21 cellular contexts compared by ENCODE assay signal in genomic region chr7:64602518-64602917, GRCh38. TPM values are rescaled to one million over a fixed set of nuclear protein-coding genes. Genes with fewer than 3 reads are reported as not detected.
DNase-seq lines count a peak whose midpoint lies in the region; ATAC-seq and TF ChIP-seq lines count a peak whose summit lies in the region.
"Had no signal": no experiment of that assay in that cellular context is flagged by ENCODE, and none has a peak within 500 bp of the region (broad histone marks: within the 10 kb centered on the region; RNA-seq: fewer than 3 reads in every experiment).

No MANE protein-coding gene starts in this region.

- no peaks in the 10 kb centered on the region for H3K36me3 ChIP-seq in heart left ventricle
- H3K36me3 ChIP-seq in fibroblast of lung (ENCODE audit: control insufficient read depth, insufficient read depth, low read length), result no peaks in the 10 kb centered on the region
- no peaks in the 10 kb centered on the region for H3K36me3 ChIP-seq in psoas muscle (ENCODE audit: insufficient read depth in 1 of 2, low read depth in 1 of 2)

- intact Hi-C loops in heart left ventricle (cut with DNase I), result no loop called here
- intact Hi-C loops in Right ventricle myocardium superior (cut with DNase I), result no loop called here
- intact Hi-C loops in psoas muscle (cut with DNase I), result no loop called here

- CTCF ChIA-PET in T-cell (lab: Charles Lee), result no interaction called here

- H3K4me1 ChIP-seq in heart left ventricle, result no peaks in the 10 kb centered on the region
- no peaks in the 10 kb centered on the region for H3K4me1 ChIP-seq in fibroblast of lung (ENCODE audit: control insufficient read depth, extremely low read depth, insufficient read depth, low read length)
- H3K4me1 ChIP-seq in psoas muscle, result no peaks in the 10 kb centered on the region

- H3K4me1 Mint-ChIP-seq in T-cell, result no peaks in the 10 kb centered on the region
- H3K4me1 Mint-ChIP-seq: CD4-positive, alpha-beta memory T cell had no signal

- POLR2A ChIA-PET in T-cell (lab: Charles Lee), result no interaction called here

- WGBS in heart left ventricle, 4 donors, result 43 to 56% (median 52%) methylated on average over 2 of the region's 2 CpGs
- WGBS in psoas muscle, 3 donors, result 34 to 62% (median 49%) methylated on average over 2 of the region's 2 CpGs

- peak in 3 of 4 donors; percentile 73 to 89 (median 80) for ATAC-seq in heart left ventricle
- ATAC-seq in Right ventricle myocardium superior (ENCODE audit: poor library complexity), result no peak
- peak in 3 of 4 donors; percentile 35 to 63 (median 52) for ATAC-seq in psoas muscle
- no peak for ATAC-seq in T-cell (replicated peaks in 1 of 4)
- ATAC-seq in GM18873 (IDR thresholded peaks at IDR 0.05; ENCODE audit: low FRiP score, unreplicated experiment), result no peak
- ATAC-seq: PC-3 had no signal

- no peak overlapping the region for H3K27ac Mint-ChIP-seq in T-cell
- H3K27ac Mint-ChIP-seq: CD4-positive, alpha-beta memory T cell had no signal

- H3K27ac ChIP-seq in heart left ventricle (no peak overlapping the region), fibroblast of lung (ENCODE audit: insufficient read depth, low read length) (no peak overlapping the region), psoas muscle (no peak overlapping the region)
- H3K27ac ChIP-seq: 22Rv1 had no signal

- H3K27me3 Mint-ChIP-seq in T-cell, result no peaks in the 10 kb centered on the region
- H3K27me3 Mint-ChIP-seq: CD4-positive, alpha-beta memory T cell had no signal

- no peak overlapping the region for H3K4me2 ChIP-seq in fibroblast of lung (ENCODE audit: extremely low read depth, insufficient read depth, low read length)

- H3K9me3 ChIP-seq in heart left ventricle (no peaks in the 10 kb centered on the region), fibroblast of lung (ENCODE audit: control insufficient read depth, insufficient read depth, low read depth, low read length) (no peaks in the 10 kb centered on the region), psoas muscle (no peaks in the 10 kb centered on the region)

- H3K9me3 Mint-ChIP-seq in T-cell, result no peaks in the 10 kb centered on the region

- no peak overlapping the region for H3K4me3 Mint-ChIP-seq in T-cell
- H3K4me3 Mint-ChIP-seq: CD4-positive, alpha-beta memory T cell had no signal

- no peak overlapping the region for H3K9ac ChIP-seq in fibroblast of lung (ENCODE audit: insufficient read depth, low read length)

- TF ChIP-seq POLR2A in heart left ventricle (IDR thresholded peaks at IDR 0.05), result no peak

- no peak for DNase-seq in heart left ventricle
- DNase-seq in Right ventricle myocardium superior, result no peak
- DNase-seq in amniotic epithelial cell (ENCODE audit: low read depth), result peak; percentile 61
- DNase-seq in fibroblast of lung (ENCODE audit: low read depth in 2 of 2), result peak; percentile 33 to 79
- DNase-seq in psoas muscle, result no peak
- no peak for DNase-seq in T-cell
- no peak for DNase-seq in NCI-H1105 treated with DMSO at 0.1 percent for 48 hours (lab: John Stamatoyannopoulos, UW)
- DNase-seq: Calu3; CD4-positive, alpha-beta memory T cell; DMS79 treated with DMSO at 0.1 percent for 48 hours; GF-D8; KG1; NCI-H1436 treated with DMSO at 0.1 percent for 48 hours; NCI-H2029 treated with DMSO at 0.1 percent for 48 hours; NCI-H2171 treated with DMSO at 0.1 percent for 48 hours; NCI-H446 treated with DMSO at 0.1 percent for 48 hours; PC-3; SHP77 treated with DMSO at 0.1 percent for 48 hours had no signal

- no peak overlapping the region for H3K4me3 ChIP-seq in heart left ventricle
- H3K4me3 ChIP-seq in fibroblast of lung (replicated peaks in 1 of 4; ENCODE audit: control extremely low read depth in 1 of 4, insufficient read depth in 1 of 4, low read depth in 3 of 4, low read length in 4 of 4), result no peak overlapping the region
- H3K4me3 ChIP-seq in psoas muscle, result no peak overlapping the region

- no peak overlapping the region for H2AFZ ChIP-seq in fibroblast of lung (ENCODE audit: low read length)

- H3K36me3 Mint-ChIP-seq in T-cell, result no peaks in the 10 kb centered on the region
- H3K36me3 Mint-ChIP-seq: CD4-positive, alpha-beta memory T cell had no signal

- H3K27me3 ChIP-seq in heart left ventricle (no peaks in the 10 kb centered on the region), fibroblast of lung (ENCODE audit: control insufficient read depth, insufficient read depth, low read length) (no peaks in the 10 kb centered on the region), psoas muscle (ENCODE audit: insufficient read depth in 3 of 3, low read length in 2 of 3) (no peaks in the 10 kb centered on the region)

- TF ChIP-seq CTCF in heart left ventricle (IDR thresholded peaks at IDR 0.05) (no peak), fibroblast of lung (conservative IDR thresholded peaks at IDR 0.05 in 1 of 2, IDR thresholded peaks at IDR 0.05 in 1 of 2; ENCODE audit: low read depth in 1 of 2, low read length in 2 of 2) (no peak), psoas muscle (IDR thresholded peaks at IDR 0.05) (no peak)

- H3K79me2 ChIP-seq in fibroblast of lung (ENCODE audit: control insufficient read depth, insufficient read depth, low read length), result no peaks in the 10 kb centered on the region

- no peaks in the 10 kb centered on the region for H4K20me1 ChIP-seq in fibroblast of lung (ENCODE audit: control insufficient read depth, extremely low read depth, insufficient read depth, low read length)

RNA-seq across cellular contexts. Expression of gene ZNF680, which starts 39.6 kb away (rescaled TPM):
- 10 to 100 TPM; 10.9 to 25.9 (median 17.5) TPM for total RNA-seq in heart left ventricle
- polyA plus RNA-seq in heart left ventricle, result 10 to 100 TPM in 1 of 2 donors, 1 to 10 TPM in 1; 5.5 to 11.5 TPM
- total RNA-seq in Right ventricle myocardium superior, result 18.3 TPM
- 5.1 and 10.1 TPM in 2 replicates for total RNA-seq in fibroblast of lung
- 2.2 and 2.7 TPM in 2 replicates for polyA plus RNA-seq in fibroblast of lung
- 2.4 and 2.6 TPM in 2 replicates for polyA plus RNA-seq in fibroblast of lung (2012)
- 1.3 and 1.4 TPM in 2 replicates for polyA minus RNA-seq in fibroblast of lung (ENCODE audit: low replicate concordance)
- 10 to 100 TPM; 16.3 to 18.3 (median 17.1) TPM for total RNA-seq in psoas muscle
- 10 to 100 TPM in 1 of 3 donors, 1 to 10 TPM in 2; 3.3 to 16.1 (median 5.4) TPM for polyA plus RNA-seq in psoas muscle
- total RNA-seq in T-cell, result 10 to 100 TPM in 4 of 5 donors, 1 to 10 TPM in 1; 9.7 to 16.0 (median 15.0) TPM
- polyA plus RNA-seq: H1 had no signal

Comparison
In these comparisons a context has a peak if more than half of its experiments do, and no peak if none do; other contexts are left out.
1. ATAC-seq: peak in heart left ventricle (3 of 4) and psoas muscle (3 of 4); none in Right ventricle myocardium superior (single experiment), T-cell (0 of 4) and GM18873 (single experiment).
2. DNase-seq: peak in amniotic epithelial cell (single experiment) and fibroblast of lung (2 of 2); none in heart left ventricle (0 of 5), Right ventricle myocardium superior (single experiment), psoas muscle (0 of 2), T-cell (0 of 34) and NCI-H1105 treated with DMSO at 0.1 percent for 48 hours (single experiment).